1 cellular context compared by ENCODE assay signal in genomic region chr12:110575326-110575725, GRCh38.
TF ChIP-seq lines count a peak whose summit lies in the region.

No MANE protein-coding gene starts in this region.

TF ChIP-seq in HCT116, 20 proteins besides CTCF, POLR2A, EP300 and RAD21 (continued from another document):
- TF ChIP-seq REST (IDR thresholded peaks at IDR 0.05; ENCODE audit: low read depth) (no peak), TCF7L2 (IDR thresholded peaks at IDR 0.05; ENCODE audit: borderline replicate concordance, extremely low read depth, insufficient read depth, insufficient read length) (no peak), ATF3 (IDR thresholded peaks at IDR 0.05) (no peak), SRF (IDR thresholded peaks at IDR 0.05; ENCODE audit: low read depth) (no peak), ZBTB33 (IDR thresholded peaks at IDR 0.05; ENCODE audit: extremely low read depth, insufficient replicate concordance, low read length) (no peak), ELF1 (IDR thresholded peaks at IDR 0.05; ENCODE audit: borderline replicate concordance, low read depth) (no peak), EGR1 (IDR thresholded peaks at IDR 0.05; ENCODE audit: low read depth) (no peak), CBX3 (IDR thresholded peaks at IDR 0.05; ENCODE audit: low read depth) (no peak)
TF ChIP-seq in HCT116: peak in this region for 0.
